In the genomic region with DNA sequence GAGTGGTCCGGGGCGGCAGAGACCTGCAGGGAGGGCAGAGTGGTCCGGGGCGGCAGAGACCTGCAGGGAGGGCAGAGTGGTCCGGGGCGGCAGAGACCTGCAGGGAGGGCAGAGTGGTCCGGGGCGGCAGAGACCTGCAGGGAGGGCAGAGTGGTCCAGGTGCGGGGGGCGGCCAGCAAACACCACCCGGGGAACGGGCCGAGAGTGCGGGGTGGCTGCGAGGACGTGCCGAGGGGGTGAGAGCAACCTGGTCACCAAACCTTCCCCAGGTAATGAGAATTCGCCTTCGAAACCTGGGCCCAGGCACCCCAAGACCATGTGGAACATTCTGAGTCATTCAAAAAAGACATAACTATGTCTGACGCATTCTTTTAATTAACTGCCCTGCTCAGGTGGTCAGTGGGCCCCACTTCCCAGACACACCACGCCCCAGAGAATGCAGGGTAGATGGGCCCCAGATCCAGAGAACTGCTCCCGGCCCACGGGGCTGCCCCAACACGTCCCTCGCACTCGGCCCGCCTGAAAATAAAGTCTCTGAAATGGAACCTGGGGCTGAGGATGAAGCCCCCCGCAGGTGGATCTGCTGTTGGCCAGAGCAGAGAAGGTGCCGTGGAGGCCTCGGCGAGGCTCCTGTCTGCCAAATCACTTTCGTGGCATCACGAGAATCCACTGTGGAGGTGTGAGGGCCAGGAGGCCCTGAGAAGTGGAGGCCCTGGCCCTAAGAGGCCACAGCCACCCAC, we compare ENCODE assay signal across 1 cellular context.
TF ChIP-seq lines count a peak whose summit lies in the region.

No MANE protein-coding gene starts in this region.

TF ChIP-seq in IMR-90, 13 proteins besides CTCF, POLR2A, EP300 and RAD21:
- TF ChIP-seq NFE2L2 (IDR thresholded peaks at IDR 0.05; ENCODE audit: low read depth, low read length), result no peak
- TF ChIP-seq BHLHE40 (IDR thresholded peaks at IDR 0.05; ENCODE audit: low read depth, low read length), result no peak
- no peak for TF ChIP-seq FOS (IDR thresholded peaks at IDR 0.05; ENCODE audit: low read depth, low read length)
- TF ChIP-seq RFX5 (IDR thresholded peaks at IDR 0.05; ENCODE audit: low read depth, low read length), result no peak
- TF ChIP-seq, protein P1, sequence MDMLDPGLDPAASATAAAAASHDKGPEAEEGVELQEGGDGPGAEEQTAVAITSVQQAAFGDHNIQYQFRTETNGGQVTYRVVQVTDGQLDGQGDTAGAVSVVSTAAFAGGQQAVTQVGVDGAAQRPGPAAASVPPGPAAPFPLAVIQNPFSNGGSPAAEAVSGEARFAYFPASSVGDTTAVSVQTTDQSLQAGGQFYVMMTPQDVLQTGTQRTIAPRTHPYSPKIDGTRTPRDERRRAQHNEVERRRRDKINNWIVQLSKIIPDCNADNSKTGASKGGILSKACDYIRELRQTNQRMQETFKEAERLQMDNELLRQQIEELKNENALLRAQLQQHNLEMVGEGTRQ (IDR thresholded peaks at IDR 0.05; ENCODE audit: low read depth, low read length), result no peak
- TF ChIP-seq SMC3 (IDR thresholded peaks at IDR 0.05; ENCODE audit: low read depth, low read length), result no peak
- TF ChIP-seq, protein P2, sequence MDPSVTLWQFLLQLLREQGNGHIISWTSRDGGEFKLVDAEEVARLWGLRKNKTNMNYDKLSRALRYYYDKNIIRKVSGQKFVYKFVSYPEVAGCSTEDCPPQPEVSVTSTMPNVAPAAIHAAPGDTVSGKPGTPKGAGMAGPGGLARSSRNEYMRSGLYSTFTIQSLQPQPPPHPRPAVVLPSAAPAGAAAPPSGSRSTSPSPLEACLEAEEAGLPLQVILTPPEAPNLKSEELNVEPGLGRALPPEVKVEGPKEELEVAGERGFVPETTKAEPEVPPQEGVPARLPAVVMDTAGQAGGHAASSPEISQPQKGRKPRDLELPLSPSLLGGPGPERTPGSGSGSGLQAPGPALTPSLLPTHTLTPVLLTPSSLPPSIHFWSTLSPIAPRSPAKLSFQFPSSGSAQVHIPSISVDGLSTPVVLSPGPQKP (IDR thresholded peaks at IDR 0.05; ENCODE audit: borderline replicate concordance, low read depth, low read length), result no peak
- no peak for TF ChIP-seq CHD1 (IDR thresholded peaks at IDR 0.05; ENCODE audit: low read depth, low read length)
- no peak for TF ChIP-seq MAFK (IDR thresholded peaks at IDR 0.05; ENCODE audit: low read depth, low read length)
- no peak for TF ChIP-seq RCOR1 (IDR thresholded peaks at IDR 0.05; ENCODE audit: insufficient replicate concordance, low read length)
- TF ChIP-seq MXI1 (IDR thresholded peaks at IDR 0.05; ENCODE audit: borderline replicate concordance, low read depth, low read length), result no peak
- no peak for TF ChIP-seq CEBPB (IDR thresholded peaks at IDR 0.05; ENCODE audit: low read depth, low read length)
- TF ChIP-seq MAZ (IDR thresholded peaks at IDR 0.05; ENCODE audit: borderline replicate concordance, low read depth, low read length), result no peak
